In the genomic region with DNA sequence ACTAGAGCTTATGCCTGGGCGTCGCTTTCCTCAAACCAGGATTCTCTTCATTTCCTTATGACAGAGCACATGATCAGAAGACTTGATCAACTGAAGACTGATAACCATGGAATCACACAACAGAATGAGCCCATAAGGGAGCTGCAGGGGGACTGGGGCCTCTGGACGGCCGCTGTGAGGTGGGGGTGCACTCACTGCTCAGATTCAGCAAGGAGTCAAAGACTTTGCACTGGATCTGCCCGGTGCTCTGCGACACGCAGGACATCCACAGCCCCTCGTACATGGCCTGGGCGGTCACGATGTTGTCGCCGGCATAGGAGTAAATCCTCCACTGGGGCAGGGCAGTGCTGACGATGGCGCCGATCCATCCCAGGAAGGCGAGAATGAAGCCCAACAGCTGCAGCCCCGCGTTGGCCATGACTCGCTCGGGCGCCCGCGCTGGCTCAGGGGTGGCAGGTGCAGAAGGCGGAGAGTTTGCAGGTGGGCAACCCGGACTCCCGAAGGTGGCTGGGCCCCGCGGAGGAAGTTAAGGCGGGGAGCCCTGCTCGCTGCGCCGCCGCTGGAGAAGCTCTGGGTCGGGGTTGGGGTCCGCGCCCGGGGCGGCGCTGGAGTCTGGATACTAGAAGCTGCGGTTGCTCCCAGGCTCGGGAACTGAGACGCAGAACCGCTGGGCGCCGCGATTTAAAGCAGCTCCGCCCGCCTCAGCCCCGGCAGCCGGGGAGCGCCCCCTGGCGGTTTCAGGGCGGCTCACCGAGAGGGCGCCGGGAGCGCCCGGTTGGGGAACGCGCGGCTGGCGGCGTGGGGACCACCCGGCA, we compare ENCODE assay signal across 8 cellular contexts. TPM values are rescaled to one million over a fixed set of nuclear protein-coding genes. Genes with fewer than 3 reads are reported as not detected.
A peak's percentile ranks its signal among the peaks of the same experiment; 100 is the strongest.
DNase-seq lines count a peak whose midpoint lies in the region; ATAC-seq, FAIRE-seq and TF ChIP-seq lines count a peak whose summit lies in the region.

A gene with protein sequence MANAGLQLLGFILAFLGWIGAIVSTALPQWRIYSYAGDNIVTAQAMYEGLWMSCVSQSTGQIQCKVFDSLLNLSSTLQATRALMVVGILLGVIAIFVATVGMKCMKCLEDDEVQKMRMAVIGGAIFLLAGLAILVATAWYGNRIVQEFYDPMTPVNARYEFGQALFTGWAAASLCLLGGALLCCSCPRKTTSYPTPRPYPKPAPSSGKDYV (minus strand): TSS at position 658 of the 815 bp plus-strand sequence. CDS start 240 bp downstream, at position 418.

- H3K27me3 ChIP-seq in small intestine (ENCODE audit: control insufficient read depth in 2 of 2, insufficient read depth in 2 of 2, low read length in 2 of 2), result peaks cover 0 to 4% of the 10 kb centered on the region in 2 donors

- H3K27me3 Mint-ChIP-seq in activated B cell treated with CpG ODN at 0.5 μM for 24 hours, result peaks cover 42% of the 10 kb centered on the region

- no peaks in the 10 kb centered on the region for H3K4me1 ChIP-seq in small intestine (ENCODE audit: control insufficient read depth in 2 of 2, insufficient read depth in 1 of 2, low read depth in 1 of 2, low read length in 1 of 2)

- H3K4me3 ChIP-seq in cardiac fibroblast (replicated peaks in 1 of 2; ENCODE audit: low read depth in 2 of 2, low read length in 2 of 2) (peak within 1 kb of the TSS; percentile 55 to 60), small intestine (ENCODE audit: low read depth in 1 of 2, low read length in 2 of 2) (peak within 1 kb of the TSS; percentile 9 to 38)

- in situ Hi-C loops in GM13977 (cut with MboI; ENCODE audit: low pct_unique_long_range_greater_than_20kb, low sequenced_read_pairs, unreplicated experiment), result no loop called here

- TF ChIP-seq CTCF in GM13977 (IDR thresholded peaks at IDR 0.05; ENCODE audit: extremely low read depth, insufficient read depth, missing control alignments) (peak; percentile 94), activated B cell treated with CpG ODN at 0.5 μM for 24 hours (IDR thresholded peaks at IDR 0.05) (no peak), cardiac fibroblast (IDR thresholded peaks at IDR 0.05; ENCODE audit: low read depth, low read length) (peak; percentile 65)

- no peaks in the 10 kb centered on the region for H3K36me3 ChIP-seq in small intestine (ENCODE audit: control insufficient read depth in 2 of 2, insufficient read depth in 2 of 2, low read length in 2 of 2)

- H3K9me3 ChIP-seq in small intestine (ENCODE audit: control insufficient read depth, low read depth), result no peaks in the 10 kb centered on the region

- no peak within 1 kb of the TSS for H3K4me3 Mint-ChIP-seq in activated B cell treated with CpG ODN at 0.5 μM for 24 hours

- no peaks in the 10 kb centered on the region for H3K9me3 Mint-ChIP-seq in activated B cell treated with CpG ODN at 0.5 μM for 24 hours

- 3 to 5% (median 4%) methylated on average over 61 to 64 of the region's 64 CpGs for WGBS in small intestine, 3 donors

- no peaks in the 10 kb centered on the region for H3K36me3 Mint-ChIP-seq in activated B cell treated with CpG ODN at 0.5 μM for 24 hours (ENCODE audit: low read depth)

- no peak within 1 kb of the TSS for H3K27ac Mint-ChIP-seq in activated B cell treated with CpG ODN at 0.5 μM for 24 hours

- peak; percentile 83 for ATAC-seq in HG02678 (IDR thresholded peaks at IDR 0.05; ENCODE audit: unreplicated experiment)
- ATAC-seq in activated B cell treated with CpG ODN at 0.5 μM for 24 hours (ENCODE audit: low read depth), result peak; percentile 37

- H3K4me1 Mint-ChIP-seq in activated B cell treated with CpG ODN at 0.5 μM for 24 hours, result peaks cover 14% of the 10 kb centered on the region

- FAIRE-seq in small intestine (lab: Jason Lieb, UNC), result no peak

- intact Hi-C loops in activated B cell treated with CpG ODN at 0.5 μM for 24 hours (cut with micrococcal nuclease), result no loop called here

- CTCF ChIA-PET in activated B cell treated with CpG ODN at 0.5 μM for 24 hours (lab: Charles Lee), result interaction anchor here (0.8 kb wide), 1 partner anchor 360 kb away, joined by 3 read pairs; no protein-coding TSS in a partner anchor

- H3K27ac ChIP-seq in small intestine (ENCODE audit: low read depth in 1 of 2, low read length in 1 of 2), result no peak within 1 kb of the TSS

- POLR2A ChIA-PET in activated B cell treated with CpG ODN at 0.5 μM for 24 hours (lab: Charles Lee), result no interaction called here

- DNase-seq in GM13977 (ENCODE audit: low spot score) (peak; percentile 81), NCI-H1417 treated with DMSO at 0.1 percent for 48 hours (lab: John Stamatoyannopoulos, UW) (peak; percentile 19), activated B cell treated with CpG ODN at 0.5 μM for 24 hours (peak; percentile 23), cardiac fibroblast (ENCODE audit: low read depth in 2 of 2) (peak; percentile 77), iPS-NIHi11 (ENCODE audit: low spot score) (peak; percentile 93), small intestine (peak; percentile 73), NCI-H2029 treated with DMSO at 0.1 percent for 48 hours (lab: John Stamatoyannopoulos, UW) (no peak)

RNA-seq across cellular contexts. Expression of the gene that starts here (rescaled TPM):
- total RNA-seq in activated B cell treated with CpG ODN at 0.5 μM for 24 hours, result not detected in 2 replicates
- 1 to 10 TPM in 1 of 3 donors, under 1 TPM in 1, not detected in 1; 0.45 to 1.3 TPM for polyA plus RNA-seq in small intestine

Comparison
In these comparisons a context has a peak if more than half of its experiments do, and no peak if none do; other contexts are left out.
1. Peak in DNase-seq and ATAC-seq in activated B cell treated with CpG ODN at 0.5 μM for 24 hours; RNA of the gene not detected or under 1 TPM.